1 cellular context compared by ENCODE assay signal in the genomic region with DNA sequence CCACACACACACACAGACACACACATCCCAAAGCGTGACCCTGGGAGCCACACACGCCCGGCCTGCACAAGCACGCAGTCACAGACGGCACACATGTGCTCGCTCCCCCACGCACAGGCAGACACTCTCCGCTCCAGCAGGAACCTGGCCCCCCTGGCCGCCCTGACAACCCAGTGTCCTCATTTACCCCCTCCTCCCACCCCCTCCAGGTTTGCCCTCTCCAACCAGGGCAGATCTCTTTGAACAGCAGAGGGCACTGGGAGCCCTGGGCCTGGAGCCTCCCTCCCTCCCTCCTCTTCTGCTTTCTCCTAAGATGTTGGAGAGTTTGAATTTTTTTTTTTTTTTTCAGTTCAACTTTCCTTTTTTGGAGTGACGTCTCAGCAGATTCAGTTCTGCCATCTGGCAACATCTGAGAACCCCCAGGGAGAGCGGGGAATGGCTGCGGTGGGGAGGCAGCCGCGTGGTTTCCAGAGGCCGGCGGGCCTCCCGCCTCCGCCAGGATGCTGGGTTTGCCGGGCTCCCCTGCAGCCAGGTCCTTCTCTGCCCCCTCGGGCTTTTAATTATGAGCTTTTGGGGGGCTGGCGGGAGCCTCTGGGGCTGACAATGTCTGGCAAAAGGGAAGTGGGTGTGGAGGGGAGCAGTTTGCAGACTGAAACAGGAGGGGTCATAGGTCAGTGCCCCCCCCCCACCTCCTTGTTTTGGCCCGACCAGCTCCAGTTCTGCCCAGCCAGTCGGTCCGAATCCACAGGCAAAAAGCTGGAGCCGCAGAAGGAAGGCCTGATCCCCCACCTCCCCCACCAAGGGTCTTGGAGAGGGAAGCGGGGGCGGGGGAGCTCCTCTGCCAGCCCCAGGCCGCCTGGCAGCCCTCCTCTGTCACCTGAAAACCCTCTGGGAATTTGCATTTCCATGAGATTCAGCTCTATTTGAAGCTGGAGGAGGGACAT.
TF ChIP-seq lines count a peak whose summit lies in the region.

No MANE protein-coding gene starts in this region.

TF ChIP-seq in HepG2, 621 proteins besides CTCF, POLR2A, EP300 and RAD21 (continued from another document and continues in another):
- TF ChIP-seq, protein P1, sequence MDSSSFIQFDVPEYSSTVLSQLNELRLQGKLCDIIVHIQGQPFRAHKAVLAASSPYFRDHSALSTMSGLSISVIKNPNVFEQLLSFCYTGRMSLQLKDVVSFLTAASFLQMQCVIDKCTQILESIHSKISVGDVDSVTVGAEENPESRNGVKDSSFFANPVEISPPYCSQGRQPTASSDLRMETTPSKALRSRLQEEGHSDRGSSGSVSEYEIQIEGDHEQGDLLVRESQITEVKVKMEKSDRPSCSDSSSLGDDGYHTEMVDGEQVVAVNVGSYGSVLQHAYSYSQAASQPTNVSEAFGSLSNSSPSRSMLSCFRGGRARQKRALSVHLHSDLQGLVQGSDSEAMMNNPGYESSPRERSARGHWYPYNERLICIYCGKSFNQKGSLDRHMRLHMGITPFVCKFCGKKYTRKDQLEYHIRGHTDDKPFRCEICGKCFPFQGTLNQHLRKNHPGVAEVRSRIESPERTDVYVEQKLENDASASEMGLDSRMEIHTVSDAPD (CRISPR knock-in tag; IDR thresholded peaks at IDR 0.05), result no peak
- TF ChIP-seq SRF (IDR thresholded peaks at IDR 0.05; ENCODE audit: low read depth, low read length), result no peak
- TF ChIP-seq ZNF180 (CRISPR knock-in tag; IDR thresholded peaks at IDR 0.05; ENCODE audit: borderline replicate concordance, low read depth), result no peak
- TF ChIP-seq, protein P2, sequence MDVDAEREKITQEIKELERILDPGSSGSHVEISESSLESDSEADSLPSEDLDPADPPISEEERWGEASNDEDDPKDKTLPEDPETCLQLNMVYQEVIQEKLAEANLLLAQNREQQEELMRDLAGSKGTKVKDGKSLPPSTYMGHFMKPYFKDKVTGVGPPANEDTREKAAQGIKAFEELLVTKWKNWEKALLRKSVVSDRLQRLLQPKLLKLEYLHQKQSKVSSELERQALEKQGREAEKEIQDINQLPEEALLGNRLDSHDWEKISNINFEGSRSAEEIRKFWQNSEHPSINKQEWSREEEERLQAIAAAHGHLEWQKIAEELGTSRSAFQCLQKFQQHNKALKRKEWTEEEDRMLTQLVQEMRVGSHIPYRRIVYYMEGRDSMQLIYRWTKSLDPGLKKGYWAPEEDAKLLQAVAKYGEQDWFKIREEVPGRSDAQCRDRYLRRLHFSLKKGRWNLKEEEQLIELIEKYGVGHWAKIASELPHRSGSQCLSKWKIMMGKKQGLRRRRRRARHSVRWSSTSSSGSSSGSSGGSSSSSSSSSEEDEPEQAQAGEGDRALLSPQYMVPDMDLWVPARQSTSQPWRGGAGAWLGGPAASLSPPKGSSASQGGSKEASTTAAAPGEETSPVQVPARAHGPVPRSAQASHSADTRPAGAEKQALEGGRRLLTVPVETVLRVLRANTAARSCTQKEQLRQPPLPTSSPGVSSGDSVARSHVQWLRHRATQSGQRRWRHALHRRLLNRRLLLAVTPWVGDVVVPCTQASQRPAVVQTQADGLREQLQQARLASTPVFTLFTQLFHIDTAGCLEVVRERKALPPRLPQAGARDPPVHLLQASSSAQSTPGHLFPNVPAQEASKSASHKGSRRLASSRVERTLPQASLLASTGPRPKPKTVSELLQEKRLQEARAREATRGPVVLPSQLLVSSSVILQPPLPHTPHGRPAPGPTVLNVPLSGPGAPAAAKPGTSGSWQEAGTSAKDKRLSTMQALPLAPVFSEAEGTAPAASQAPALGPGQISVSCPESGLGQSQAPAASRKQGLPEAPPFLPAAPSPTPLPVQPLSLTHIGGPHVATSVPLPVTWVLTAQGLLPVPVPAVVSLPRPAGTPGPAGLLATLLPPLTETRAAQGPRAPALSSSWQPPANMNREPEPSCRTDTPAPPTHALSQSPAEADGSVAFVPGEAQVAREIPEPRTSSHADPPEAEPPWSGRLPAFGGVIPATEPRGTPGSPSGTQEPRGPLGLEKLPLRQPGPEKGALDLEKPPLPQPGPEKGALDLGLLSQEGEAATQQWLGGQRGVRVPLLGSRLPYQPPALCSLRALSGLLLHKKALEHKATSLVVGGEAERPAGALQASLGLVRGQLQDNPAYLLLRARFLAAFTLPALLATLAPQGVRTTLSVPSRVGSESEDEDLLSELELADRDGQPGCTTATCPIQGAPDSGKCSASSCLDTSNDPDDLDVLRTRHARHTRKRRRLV (CRISPR knock-in tag; IDR thresholded peaks at IDR 0.05), result no peak
- TF ChIP-seq, protein P3, sequence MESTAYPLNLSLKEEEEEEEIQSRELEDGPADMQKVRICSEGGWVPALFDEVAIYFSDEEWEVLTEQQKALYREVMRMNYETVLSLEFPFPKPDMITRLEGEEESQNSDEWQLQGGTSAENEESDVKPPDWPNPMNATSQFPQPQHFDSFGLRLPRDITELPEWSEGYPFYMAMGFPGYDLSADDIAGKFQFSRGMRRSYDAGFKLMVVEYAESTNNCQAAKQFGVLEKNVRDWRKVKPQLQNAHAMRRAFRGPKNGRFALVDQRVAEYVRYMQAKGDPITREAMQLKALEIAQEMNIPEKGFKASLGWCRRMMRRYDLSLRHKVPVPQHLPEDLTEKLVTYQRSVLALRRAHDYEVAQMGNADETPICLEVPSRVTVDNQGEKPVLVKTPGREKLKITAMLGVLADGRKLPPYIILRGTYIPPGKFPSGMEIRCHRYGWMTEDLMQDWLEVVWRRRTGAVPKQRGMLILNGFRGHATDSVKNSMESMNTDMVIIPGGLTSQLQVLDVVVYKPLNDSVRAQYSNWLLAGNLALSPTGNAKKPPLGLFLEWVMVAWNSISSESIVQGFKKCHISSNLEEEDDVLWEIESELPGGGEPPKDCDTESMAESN (CRISPR knock-in tag; conservative IDR thresholded peaks at IDR 0.05), result no peak
- TF ChIP-seq TCF12 (IDR thresholded peaks at IDR 0.05), result no peak
- no peak for TF ChIP-seq TCF12 (CRISPR knock-in tag; IDR thresholded peaks at IDR 0.05)
- peak; percentile 9 for TF ChIP-seq SRSF1 (optimal IDR thresholded peaks at IDR 0.05; ENCODE audit: low read depth, low read length)
- TF ChIP-seq RFXANK (CRISPR knock-in tag; IDR thresholded peaks at IDR 0.05), result no peak
- TF ChIP-seq, protein P4, sequence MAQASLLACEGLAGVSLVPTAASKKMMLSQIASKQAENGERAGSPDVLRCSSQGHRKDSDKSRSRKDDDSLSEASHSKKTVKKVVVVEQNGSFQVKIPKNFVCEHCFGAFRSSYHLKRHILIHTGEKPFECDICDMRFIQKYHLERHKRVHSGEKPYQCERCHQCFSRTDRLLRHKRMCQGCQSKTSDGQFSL (CRISPR knock-in tag; IDR thresholded peaks at IDR 0.05), result peak; percentile 75; the same call in 1 of the 2 replicates
- 0 out of 2 replicates have a peak, but pooled peaks have one; percentile 31 for TF ChIP-seq NR2F6 (IDR thresholded peaks at IDR 0.05)
- no peak; the same call in 1 of the 2 replicates for TF ChIP-seq NR2F6 (CRISPR knock-in tag; IDR thresholded peaks at IDR 0.05)
- TF ChIP-seq RBFOX2 (IDR thresholded peaks at IDR 0.05; ENCODE audit: low read depth, low read length), result no peak
- TF ChIP-seq, protein P5, sequence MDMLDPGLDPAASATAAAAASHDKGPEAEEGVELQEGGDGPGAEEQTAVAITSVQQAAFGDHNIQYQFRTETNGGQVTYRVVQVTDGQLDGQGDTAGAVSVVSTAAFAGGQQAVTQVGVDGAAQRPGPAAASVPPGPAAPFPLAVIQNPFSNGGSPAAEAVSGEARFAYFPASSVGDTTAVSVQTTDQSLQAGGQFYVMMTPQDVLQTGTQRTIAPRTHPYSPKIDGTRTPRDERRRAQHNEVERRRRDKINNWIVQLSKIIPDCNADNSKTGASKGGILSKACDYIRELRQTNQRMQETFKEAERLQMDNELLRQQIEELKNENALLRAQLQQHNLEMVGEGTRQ (IDR thresholded peaks at IDR 0.05; ENCODE audit: low read depth, low read length), result no peak
- TF ChIP-seq, protein P5 (CRISPR knock-in tag; IDR thresholded peaks at IDR 0.05; ENCODE audit: borderline replicate concordance), result no peak
- TF ChIP-seq, protein P6, sequence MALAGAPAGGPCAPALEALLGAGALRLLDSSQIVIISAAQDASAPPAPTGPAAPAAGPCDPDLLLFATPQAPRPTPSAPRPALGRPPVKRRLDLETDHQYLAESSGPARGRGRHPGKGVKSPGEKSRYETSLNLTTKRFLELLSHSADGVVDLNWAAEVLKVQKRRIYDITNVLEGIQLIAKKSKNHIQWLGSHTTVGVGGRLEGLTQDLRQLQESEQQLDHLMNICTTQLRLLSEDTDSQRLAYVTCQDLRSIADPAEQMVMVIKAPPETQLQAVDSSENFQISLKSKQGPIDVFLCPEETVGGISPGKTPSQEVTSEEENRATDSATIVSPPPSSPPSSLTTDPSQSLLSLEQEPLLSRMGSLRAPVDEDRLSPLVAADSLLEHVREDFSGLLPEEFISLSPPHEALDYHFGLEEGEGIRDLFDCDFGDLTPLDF (CRISPR knock-in tag; IDR thresholded peaks at IDR 0.05), result no peak
- TF ChIP-seq ZNF737 (CRISPR knock-in tag; IDR thresholded peaks at IDR 0.05; ENCODE audit: borderline replicate concordance), result no peak
- no peak for TF ChIP-seq HNRNPH1 (optimal IDR thresholded peaks at IDR 0.05; ENCODE audit: low read depth, low read length)
- no peak for TF ChIP-seq ZMYM2 (CRISPR knock-in tag; IDR thresholded peaks at IDR 0.05)
- no peak for TF ChIP-seq ZNF431 (CRISPR knock-in tag; IDR thresholded peaks at IDR 0.05; ENCODE audit: borderline replicate concordance, low read depth)
- no peak for TF ChIP-seq SIN3A (IDR thresholded peaks at IDR 0.05; ENCODE audit: borderline replicate concordance, low read depth, low read length)
- TF ChIP-seq RXRA (CRISPR knock-in tag; IDR thresholded peaks at IDR 0.05), result peak; percentile 12; the same call in 1 of the 2 replicates
- TF ChIP-seq ZNF619 (CRISPR knock-in tag; IDR thresholded peaks at IDR 0.05), result no peak
- no peak for TF ChIP-seq ZSCAN12 (CRISPR knock-in tag; IDR thresholded peaks at IDR 0.05)
- no peak for TF ChIP-seq ZZZ3 (CRISPR knock-in tag; IDR thresholded peaks at IDR 0.05; ENCODE audit: borderline replicate concordance)
- TF ChIP-seq, protein P7, sequence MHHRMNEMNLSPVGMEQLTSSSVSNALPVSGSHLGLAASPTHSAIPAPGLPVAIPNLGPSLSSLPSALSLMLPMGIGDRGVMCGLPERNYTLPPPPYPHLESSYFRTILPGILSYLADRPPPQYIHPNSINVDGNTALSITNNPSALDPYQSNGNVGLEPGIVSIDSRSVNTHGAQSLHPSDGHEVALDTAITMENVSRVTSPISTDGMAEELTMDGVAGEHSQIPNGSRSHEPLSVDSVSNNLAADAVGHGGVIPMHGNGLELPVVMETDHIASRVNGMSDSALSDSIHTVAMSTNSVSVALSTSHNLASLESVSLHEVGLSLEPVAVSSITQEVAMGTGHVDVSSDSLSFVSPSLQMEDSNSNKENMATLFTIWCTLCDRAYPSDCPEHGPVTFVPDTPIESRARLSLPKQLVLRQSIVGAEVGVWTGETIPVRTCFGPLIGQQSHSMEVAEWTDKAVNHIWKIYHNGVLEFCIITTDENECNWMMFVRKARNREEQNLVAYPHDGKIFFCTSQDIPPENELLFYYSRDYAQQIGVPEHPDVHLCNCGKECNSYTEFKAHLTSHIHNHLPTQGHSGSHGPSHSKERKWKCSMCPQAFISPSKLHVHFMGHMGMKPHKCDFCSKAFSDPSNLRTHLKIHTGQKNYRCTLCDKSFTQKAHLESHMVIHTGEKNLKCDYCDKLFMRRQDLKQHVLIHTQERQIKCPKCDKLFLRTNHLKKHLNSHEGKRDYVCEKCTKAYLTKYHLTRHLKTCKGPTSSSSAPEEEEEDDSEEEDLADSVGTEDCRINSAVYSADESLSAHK (CRISPR knock-in tag; IDR thresholded peaks at IDR 0.05; ENCODE audit: borderline replicate concordance), result no peak
- TF ChIP-seq, protein P8, sequence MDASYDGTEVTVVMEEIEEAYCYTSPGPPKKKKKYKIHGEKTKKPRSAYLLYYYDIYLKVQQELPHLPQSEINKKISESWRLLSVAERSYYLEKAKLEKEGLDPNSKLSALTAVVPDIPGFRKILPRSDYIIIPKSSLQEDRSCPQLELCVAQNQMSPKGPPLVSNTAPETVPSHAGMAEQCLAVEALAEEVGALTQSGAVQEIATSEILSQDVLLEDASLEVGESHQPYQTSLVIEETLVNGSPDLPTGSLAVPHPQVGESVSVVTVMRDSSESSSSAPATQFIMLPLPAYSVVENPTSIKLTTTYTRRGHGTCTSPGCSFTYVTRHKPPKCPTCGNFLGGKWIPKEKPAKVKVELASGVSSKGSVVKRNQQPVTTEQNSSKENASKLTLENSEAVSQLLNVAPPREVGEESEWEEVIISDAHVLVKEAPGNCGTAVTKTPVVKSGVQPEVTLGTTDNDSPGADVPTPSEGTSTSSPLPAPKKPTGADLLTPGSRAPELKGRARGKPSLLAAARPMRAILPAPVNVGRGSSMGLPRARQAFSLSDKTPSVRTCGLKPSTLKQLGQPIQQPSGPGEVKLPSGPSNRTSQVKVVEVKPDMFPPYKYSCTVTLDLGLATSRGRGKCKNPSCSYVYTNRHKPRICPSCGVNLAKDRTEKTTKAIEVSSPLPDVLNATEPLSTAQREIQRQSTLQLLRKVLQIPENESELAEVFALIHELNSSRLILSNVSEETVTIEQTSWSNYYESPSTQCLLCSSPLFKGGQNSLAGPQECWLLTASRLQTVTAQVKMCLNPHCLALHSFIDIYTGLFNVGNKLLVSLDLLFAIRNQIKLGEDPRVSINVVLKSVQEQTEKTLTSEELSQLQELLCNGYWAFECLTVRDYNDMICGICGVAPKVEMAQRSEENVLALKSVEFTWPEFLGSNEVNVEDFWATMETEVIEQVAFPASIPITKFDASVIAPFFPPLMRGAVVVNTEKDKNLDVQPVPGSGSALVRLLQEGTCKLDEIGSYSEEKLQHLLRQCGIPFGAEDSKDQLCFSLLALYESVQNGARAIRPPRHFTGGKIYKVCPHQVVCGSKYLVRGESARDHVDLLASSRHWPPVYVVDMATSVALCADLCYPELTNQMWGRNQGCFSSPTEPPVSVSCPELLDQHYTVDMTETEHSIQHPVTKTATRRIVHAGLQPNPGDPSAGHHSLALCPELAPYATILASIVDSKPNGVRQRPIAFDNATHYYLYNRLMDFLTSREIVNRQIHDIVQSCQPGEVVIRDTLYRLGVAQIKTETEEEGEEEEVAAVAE (CRISPR knock-in tag; IDR thresholded peaks at IDR 0.05; ENCODE audit: borderline replicate concordance), result no peak
- TF ChIP-seq FOSL2 (CRISPR knock-in tag; IDR thresholded peaks at IDR 0.05), result no peak
- TF ChIP-seq, protein P9, sequence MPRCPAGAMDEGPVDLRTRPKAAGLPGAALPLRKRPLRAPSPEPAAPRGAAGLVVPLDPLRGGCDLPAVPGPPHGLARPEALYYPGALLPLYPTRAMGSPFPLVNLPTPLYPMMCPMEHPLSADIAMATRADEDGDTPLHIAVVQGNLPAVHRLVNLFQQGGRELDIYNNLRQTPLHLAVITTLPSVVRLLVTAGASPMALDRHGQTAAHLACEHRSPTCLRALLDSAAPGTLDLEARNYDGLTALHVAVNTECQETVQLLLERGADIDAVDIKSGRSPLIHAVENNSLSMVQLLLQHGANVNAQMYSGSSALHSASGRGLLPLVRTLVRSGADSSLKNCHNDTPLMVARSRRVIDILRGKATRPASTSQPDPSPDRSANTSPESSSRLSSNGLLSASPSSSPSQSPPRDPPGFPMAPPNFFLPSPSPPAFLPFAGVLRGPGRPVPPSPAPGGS (CRISPR knock-in tag; IDR thresholded peaks at IDR 0.05), result no peak
